In genomic region chr1:18901147-18901951, GRCh38 we compare ENCODE assay signal across 8 cellular contexts. TPM values are rescaled to one million over a fixed set of nuclear protein-coding genes. Genes with fewer than 3 reads are reported as not detected.
DNase-seq lines count a peak whose midpoint lies in the region; ATAC-seq and TF ChIP-seq lines count a peak whose summit lies in the region.

No MANE protein-coding gene starts in this region.

- H3K4me2 ChIP-seq in fibroblast of lung (ENCODE audit: extremely low read depth, insufficient read depth, low read length) = peak overlapping the region; percentile 40

- H3K27me3 ChIP-seq in SJSA1 (replicated peaks) (no peaks in the 10 kb centered on the region), fibroblast of lung (ENCODE audit: control insufficient read depth, insufficient read depth, low read length) (no peaks in the 10 kb centered on the region)

- no peak for DNase-seq in SJSA1 (ENCODE audit: low read depth in 1 of 2, low spot score in 2 of 2)
- DNase-seq in fibroblast of lung (ENCODE audit: low read depth in 2 of 2) = no peak
- DNase-seq in retinal pigment epithelial cell (ENCODE audit: low read depth) = no peak
- no peak for DNase-seq in HPDE6-E6E7 (ENCODE audit: extremely low spot score)

- H3K4me1 ChIP-seq in SJSA1 (replicated peaks) (peaks cover 6% of the 10 kb centered on the region), fibroblast of lung (ENCODE audit: control insufficient read depth, extremely low read depth, insufficient read depth, low read length) (peaks cover 7% of the 10 kb centered on the region)

- H3K27ac ChIP-seq in SJSA1 (no peak overlapping the region), fibroblast of lung (ENCODE audit: insufficient read depth, low read length) (no peak overlapping the region)

- peak overlapping the region; percentile 82 for H3K4me3 ChIP-seq in GM08714 (ENCODE audit: low read length)
- H3K4me3 ChIP-seq in SJSA1 = peak overlapping the region; percentile 82; the same call in 1 of the 2 replicates
- peak overlapping the region in 3 of 4 experiments; percentile 78 to 84 (median 84) for H3K4me3 ChIP-seq in fibroblast of lung (replicated peaks in 1 of 4; ENCODE audit: control extremely low read depth in 1 of 4, insufficient read depth in 1 of 4, low read depth in 3 of 4, low read length in 4 of 4)
- H3K4me3 ChIP-seq in retinal pigment epithelial cell (ENCODE audit: low read length) = peak overlapping the region; percentile 87

- H3K9me3 ChIP-seq in SJSA1 (replicated peaks) (no peaks in the 10 kb centered on the region), fibroblast of lung (ENCODE audit: control insufficient read depth, insufficient read depth, low read depth, low read length) (no peaks in the 10 kb centered on the region)

- TF ChIP-seq CTCF in fibroblast of lung (conservative IDR thresholded peaks at IDR 0.05 in 1 of 2, IDR thresholded peaks at IDR 0.05 in 1 of 2; ENCODE audit: low read depth in 1 of 2, low read length in 2 of 2) (no peak), retinal pigment epithelial cell (conservative IDR thresholded peaks at IDR 0.05; ENCODE audit: low read depth, low read length) (no peak)

- H3K36me3 ChIP-seq in SJSA1 (peaks cover 4% of the 10 kb centered on the region), fibroblast of lung (ENCODE audit: control insufficient read depth, insufficient read depth, low read length) (no peaks in the 10 kb centered on the region)

- no peak overlapping the region for H3K9ac ChIP-seq in fibroblast of lung (ENCODE audit: insufficient read depth, low read length)

- no peaks in the 10 kb centered on the region for H4K20me1 ChIP-seq in fibroblast of lung (ENCODE audit: control insufficient read depth, extremely low read depth, insufficient read depth, low read length)

- no peak overlapping the region for H2AFZ ChIP-seq in fibroblast of lung (ENCODE audit: low read length)

- ATAC-seq in HG02840 (IDR thresholded peaks at IDR 0.05; ENCODE audit: low FRiP score, unreplicated experiment) = no peak
- ATAC-seq in GM21717 (IDR thresholded peaks at IDR 0.05; ENCODE audit: unreplicated experiment) = no peak
- ATAC-seq in GM18511 (IDR thresholded peaks at IDR 0.05; ENCODE audit: unreplicated experiment) = no peak

- no peaks in the 10 kb centered on the region for H3K79me2 ChIP-seq in fibroblast of lung (ENCODE audit: control insufficient read depth, insufficient read depth, low read length)

RNA-seq across cellular contexts. Expression of gene ALDH4A1, which starts 1.0 kb away (rescaled TPM):
- 5.6 and 10.8 TPM in 2 replicates for total RNA-seq in SJSA1 (2014; rRNA removed; shearing (Covaris generic))
- 6.9 and 11.9 TPM in 2 replicates for total RNA-seq in fibroblast of lung
- polyA plus RNA-seq in fibroblast of lung = 6.9 and 8.3 TPM in 2 replicates
- polyA plus RNA-seq in fibroblast of lung (2012) = 11.6 and 12.9 TPM in 2 replicates
- 19.6 and 20.0 TPM in 2 replicates for polyA minus RNA-seq in fibroblast of lung (ENCODE audit: low replicate concordance)

RNA-seq across cellular contexts. Expression of gene TAS1R2, which starts 41.9 kb away (rescaled TPM):
- total RNA-seq in SJSA1 (2014; rRNA removed; shearing (Covaris generic)) = not detected in 2 replicates
- total RNA-seq in fibroblast of lung = not detected in 2 replicates
- polyA plus RNA-seq in fibroblast of lung = not detected in 2 replicates
- polyA plus RNA-seq in fibroblast of lung (2012) = not detected in 2 replicates
- polyA minus RNA-seq in fibroblast of lung (ENCODE audit: low replicate concordance) = not detected in 2 replicates

RNA-seq across cellular contexts. Expression of gene IFFO2, which starts 55.1 kb away (rescaled TPM):
- 11.4 and 15.3 TPM in 2 replicates for total RNA-seq in SJSA1 (2014; rRNA removed; shearing (Covaris generic))
- 5.6 and 5.8 TPM in 2 replicates for total RNA-seq in fibroblast of lung
- polyA plus RNA-seq in fibroblast of lung = 7.3 and 10.4 TPM in 2 replicates
- 7.1 and 8.5 TPM in 2 replicates for polyA plus RNA-seq in fibroblast of lung (2012)
- 18.6 and 27.1 TPM in 2 replicates for polyA minus RNA-seq in fibroblast of lung (ENCODE audit: low replicate concordance)
